In the genomic region with DNA sequence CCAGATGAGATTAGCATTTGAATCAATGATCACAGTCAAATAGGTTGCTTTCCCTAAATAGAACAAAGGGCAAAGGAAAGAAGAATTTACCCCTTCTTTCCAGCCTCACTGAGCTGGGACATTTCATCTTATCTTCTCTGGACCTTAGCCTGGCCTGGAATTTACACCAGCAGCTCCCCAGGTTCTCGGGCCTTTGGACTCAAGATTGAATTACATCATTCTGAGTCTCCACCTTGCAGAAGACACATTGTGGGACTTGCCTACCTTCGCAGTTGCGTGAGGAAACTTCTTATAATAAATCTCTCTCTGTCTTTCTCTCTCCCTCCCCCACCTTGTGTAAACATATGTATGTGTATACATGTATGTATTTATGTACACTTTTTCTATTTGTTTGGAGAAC, we compare ENCODE assay signal across 1 cellular context.
TF ChIP-seq lines count a peak whose summit lies in the region.

No MANE protein-coding gene starts in this region.

TF ChIP-seq in GM23338, 12 proteins besides CTCF, POLR2A, EP300 and RAD21 (continued from another document):
- TF ChIP-seq, protein P1, sequence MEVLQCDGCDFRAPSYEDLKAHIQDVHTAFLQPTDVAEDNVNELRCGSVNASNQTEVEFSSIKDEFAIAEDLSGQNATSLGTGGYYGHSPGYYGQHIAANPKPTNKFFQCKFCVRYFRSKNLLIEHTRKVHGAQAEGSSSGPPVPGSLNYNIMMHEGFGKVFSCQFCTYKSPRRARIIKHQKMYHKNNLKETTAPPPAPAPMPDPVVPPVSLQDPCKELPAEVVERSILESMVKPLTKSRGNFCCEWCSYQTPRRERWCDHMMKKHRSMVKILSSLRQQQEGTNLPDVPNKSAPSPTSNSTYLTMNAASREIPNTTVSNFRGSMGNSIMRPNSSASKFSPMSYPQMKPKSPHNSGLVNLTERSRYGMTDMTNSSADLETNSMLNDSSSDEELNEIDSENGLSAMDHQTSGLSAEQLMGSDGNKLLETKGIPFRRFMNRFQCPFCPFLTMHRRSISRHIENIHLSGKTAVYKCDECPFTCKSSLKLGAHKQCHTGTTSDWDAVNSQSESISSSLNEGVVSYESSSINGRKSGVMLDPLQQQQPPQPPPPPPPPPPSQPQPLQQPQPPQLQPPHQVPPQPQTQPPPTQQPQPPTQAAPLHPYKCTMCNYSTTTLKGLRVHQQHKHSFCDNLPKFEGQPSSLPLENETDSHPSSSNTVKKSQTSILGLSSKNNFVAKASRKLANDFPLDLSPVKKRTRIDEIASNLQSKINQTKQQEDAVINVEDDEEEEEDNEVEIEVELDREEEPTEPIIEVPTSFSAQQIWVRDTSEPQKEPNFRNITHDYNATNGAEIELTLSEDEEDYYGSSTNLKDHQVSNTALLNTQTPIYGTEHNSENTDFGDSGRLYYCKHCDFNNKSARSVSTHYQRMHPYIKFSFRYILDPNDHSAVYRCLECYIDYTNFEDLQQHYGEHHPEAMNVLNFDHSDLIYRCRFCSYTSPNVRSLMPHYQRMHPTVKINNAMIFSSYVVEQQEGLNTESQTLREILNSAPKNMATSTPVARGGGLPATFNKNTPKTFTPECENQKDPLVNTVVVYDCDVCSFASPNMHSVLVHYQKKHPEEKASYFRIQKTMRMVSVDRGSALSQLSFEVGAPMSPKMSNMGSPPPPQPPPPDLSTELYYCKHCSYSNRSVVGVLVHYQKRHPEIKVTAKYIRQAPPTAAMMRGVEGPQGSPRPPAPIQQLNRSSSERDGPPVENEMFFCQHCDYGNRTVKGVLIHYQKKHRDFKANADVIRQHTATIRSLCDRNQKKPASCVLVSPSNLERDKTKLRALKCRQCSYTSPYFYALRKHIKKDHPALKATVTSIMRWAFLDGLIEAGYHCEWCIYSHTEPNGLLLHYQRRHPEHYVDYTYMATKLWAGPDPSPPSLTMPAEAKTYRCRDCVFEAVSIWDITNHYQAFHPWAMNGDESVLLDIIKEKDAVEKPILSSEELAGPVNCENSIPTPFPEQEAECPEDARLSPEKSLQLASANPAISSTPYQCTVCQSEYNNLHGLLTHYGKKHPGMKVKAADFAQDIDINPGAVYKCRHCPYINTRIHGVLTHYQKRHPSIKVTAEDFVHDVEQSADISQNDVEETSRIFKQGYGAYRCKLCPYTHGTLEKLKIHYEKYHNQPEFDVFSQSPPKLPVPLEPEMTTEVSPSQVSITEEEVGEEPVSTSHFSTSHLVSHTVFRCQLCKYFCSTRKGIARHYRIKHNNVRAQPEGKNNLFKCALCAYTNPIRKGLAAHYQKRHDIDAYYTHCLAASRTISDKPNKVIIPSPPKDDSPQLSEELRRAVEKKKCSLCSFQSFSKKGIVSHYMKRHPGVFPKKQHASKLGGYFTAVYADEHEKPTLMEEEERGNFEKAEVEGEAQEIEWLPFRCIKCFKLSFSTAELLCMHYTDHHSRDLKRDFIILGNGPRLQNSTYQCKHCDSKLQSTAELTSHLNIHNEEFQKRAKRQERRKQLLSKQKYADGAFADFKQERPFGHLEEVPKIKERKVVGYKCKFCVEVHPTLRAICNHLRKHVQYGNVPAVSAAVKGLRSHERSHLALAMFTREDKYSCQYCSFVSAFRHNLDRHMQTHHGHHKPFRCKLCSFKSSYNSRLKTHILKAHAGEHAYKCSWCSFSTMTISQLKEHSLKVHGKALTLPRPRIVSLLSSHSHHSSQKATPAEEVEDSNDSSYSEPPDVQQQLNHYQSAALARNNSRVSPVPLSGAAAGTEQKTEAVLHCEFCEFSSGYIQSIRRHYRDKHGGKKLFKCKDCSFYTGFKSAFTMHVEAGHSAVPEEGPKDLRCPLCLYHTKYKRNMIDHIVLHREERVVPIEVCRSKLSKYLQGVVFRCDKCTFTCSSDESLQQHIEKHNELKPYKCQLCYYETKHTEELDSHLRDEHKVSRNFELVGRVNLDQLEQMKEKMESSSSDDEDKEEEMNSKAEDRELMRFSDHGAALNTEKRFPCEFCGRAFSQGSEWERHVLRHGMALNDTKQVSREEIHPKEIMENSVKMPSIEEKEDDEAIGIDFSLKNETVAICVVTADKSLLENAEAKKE (CRISPR knock-in tag; IDR thresholded peaks at IDR 0.05) = 0 out of 2 replicates have a peak, but pooled peaks have one; percentile 7
- no peak for TF ChIP-seq CREB1 (CRISPR knock-in tag; IDR thresholded peaks at IDR 0.05; ENCODE audit: low read depth)
